In the genomic region with DNA sequence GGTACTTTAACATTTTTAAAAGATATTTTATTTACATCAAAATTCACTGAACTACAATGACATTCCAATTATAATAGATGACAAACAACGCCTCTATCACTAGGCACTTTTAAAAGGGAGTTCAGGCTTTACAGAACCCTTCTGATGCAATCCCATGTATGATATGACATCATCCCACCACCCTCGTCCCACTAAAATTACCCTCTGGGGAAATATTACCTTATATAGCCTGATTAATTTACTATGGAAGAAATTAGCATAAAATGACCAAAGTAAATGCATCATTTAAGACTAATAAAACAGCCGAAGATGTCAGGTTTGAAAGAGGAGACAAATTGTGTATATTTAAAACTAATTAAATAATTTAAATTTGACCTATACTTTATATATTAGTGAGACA, we compare ENCODE assay signal across 6 cellular contexts.
DNase-seq lines count a peak whose midpoint lies in the region; ATAC-seq and TF ChIP-seq lines count a peak whose summit lies in the region.
"Not testable (repeated sequence)": the region's sequence is repeated elsewhere in the genome, so short reads cannot be mapped to it uniquely, and the experiment has no call there.

No MANE protein-coding gene starts in this region.

- H3K4me1 Mint-ChIP-seq in GM23338, result peaks cover 34% of the 10 kb centered on the region
- peaks cover 29% of the 10 kb centered on the region for H3K4me1 Mint-ChIP-seq in activated CD4-positive, alpha-beta T cell treated with anti-CD3 and anti-CD28 coated beads for 36 hours
- peaks cover 38% of the 10 kb centered on the region for H3K4me1 Mint-ChIP-seq in activated naive CD4-positive, alpha-beta T cell treated with anti-CD3 and anti-CD28 coated beads, Interleukin-2, amount 50 U/mL, for 24 hours
- peaks cover 50% of the 10 kb centered on the region for H3K4me1 Mint-ChIP-seq in stimulated activated naive CD8-positive, alpha-beta T cell treated with anti-CD3 and anti-CD28 coated beads, Interleukin-15, Interleukin-2, amounts not matched to agents 100 ng/mL and 50 ng/mL, for 24 hours (ENCODE audit: low read depth)

- not testable (repeated sequence) for H3K9me3 Mint-ChIP-seq in GM23338; activated CD4-positive, alpha-beta T cell treated with anti-CD3 and anti-CD28 coated beads for 36 hours (ENCODE audit: low read depth); activated naive CD4-positive, alpha-beta T cell treated with anti-CD3 and anti-CD28 coated beads, Interleukin-2, amount 50 U/mL, for 24 hours; stimulated activated naive CD8-positive, alpha-beta T cell treated with anti-CD3 and anti-CD28 coated beads, Interleukin-15, Interleukin-2, amounts not matched to agents 100 ng/mL and 50 ng/mL, for 24 hours

- not testable (repeated sequence) for H3F3A ChIP-seq in GM23338 (replicated peaks; ENCODE audit: low read depth)

- peaks cover 24% of the 10 kb centered on the region for H3K4me1 ChIP-seq in GM23338 (ENCODE audit: insufficient read depth)

- H3K36me3 ChIP-seq in GM23338 (ENCODE audit: insufficient read depth), result not testable (repeated sequence)

- H2AFZ ChIP-seq in GM23338, result not testable (repeated sequence)

- TF ChIP-seq POLR2A in erythroblast (IDR thresholded peaks at IDR 0.05; ENCODE audit: low read length), result not testable (repeated sequence)

- not testable (repeated sequence) for H3K27me3 Mint-ChIP-seq in GM23338 (ENCODE audit: insufficient read depth, low read depth, poor library complexity); activated CD4-positive, alpha-beta T cell treated with anti-CD3 and anti-CD28 coated beads for 36 hours; activated naive CD4-positive, alpha-beta T cell treated with anti-CD3 and anti-CD28 coated beads, Interleukin-2, amount 50 U/mL, for 24 hours; stimulated activated naive CD8-positive, alpha-beta T cell treated with anti-CD3 and anti-CD28 coated beads, Interleukin-15, Interleukin-2, amounts not matched to agents 100 ng/mL and 50 ng/mL, for 24 hours

- CTCF ChIA-PET in activated CD4-positive, alpha-beta T cell treated with anti-CD3 and anti-CD28 coated beads for 36 hours (lab: Charles Lee), result not testable (repeated sequence)

- H3K9me2 ChIP-seq in GM23338 (ENCODE audit: insufficient read depth), result not testable (repeated sequence)

- H4K20me1 ChIP-seq in GM23338 (replicated peaks; ENCODE audit: insufficient read depth), result not testable (repeated sequence)

- not testable (repeated sequence) for H3K79me2 ChIP-seq in GM23338 (replicated peaks; ENCODE audit: insufficient read depth)

- TF ChIP-seq CTCF in GM23338 (conservative IDR thresholded peaks at IDR 0.05; ENCODE audit: low read depth in 2 of 2), result not testable (repeated sequence)

- ATAC-seq in GM23338; activated CD4-positive, alpha-beta T cell treated with anti-CD3 and anti-CD28 coated beads for 36 hours: not testable (repeated sequence)

- H3K27me3 ChIP-seq in GM23338 (ENCODE audit: insufficient read depth), result not testable (repeated sequence)

- H3K27ac ChIP-seq in GM23338 (ENCODE audit: low read depth), result not testable (repeated sequence)

- not testable (repeated sequence) for DNase-seq in GM23338 (ENCODE audit: low spot score); activated CD4-positive, alpha-beta T cell treated with anti-CD3 and anti-CD28 coated beads for 36 hours
- DNase-seq in OCI-M1 (lab: John Stamatoyannopoulos, UW) (peak; percentile 48), erythroblast (lab: John Stamatoyannopoulos, UW) (peak; percentile 9 to 60)

- 0 out of 2 replicates have a peak overlapping the region, but pooled peaks have one; percentile 30 for H3K4me2 ChIP-seq in GM23338

- not testable (repeated sequence) for H3K36me3 Mint-ChIP-seq in GM23338 (ENCODE audit: low read depth)
- peaks cover 33% of the 10 kb centered on the region for H3K36me3 Mint-ChIP-seq in activated CD4-positive, alpha-beta T cell treated with anti-CD3 and anti-CD28 coated beads for 36 hours (ENCODE audit: low read depth)
- H3K36me3 Mint-ChIP-seq in activated naive CD4-positive, alpha-beta T cell treated with anti-CD3 and anti-CD28 coated beads, Interleukin-2, amount 50 U/mL, for 24 hours, result peaks cover 16% of the 10 kb centered on the region
- peaks cover 60% of the 10 kb centered on the region for H3K36me3 Mint-ChIP-seq in stimulated activated naive CD8-positive, alpha-beta T cell treated with anti-CD3 and anti-CD28 coated beads, Interleukin-15, Interleukin-2, amounts not matched to agents 100 ng/mL and 50 ng/mL, for 24 hours (ENCODE audit: low read depth)

- POLR2A ChIA-PET in activated CD4-positive, alpha-beta T cell treated with anti-CD3 and anti-CD28 coated beads for 36 hours (lab: Charles Lee), result not testable (repeated sequence)

- not testable (repeated sequence) for H3K4me3 Mint-ChIP-seq in GM23338; activated CD4-positive, alpha-beta T cell treated with anti-CD3 and anti-CD28 coated beads for 36 hours; activated naive CD4-positive, alpha-beta T cell treated with anti-CD3 and anti-CD28 coated beads, Interleukin-2, amount 50 U/mL, for 24 hours; stimulated activated naive CD8-positive, alpha-beta T cell treated with anti-CD3 and anti-CD28 coated beads, Interleukin-15, Interleukin-2, amounts not matched to agents 100 ng/mL and 50 ng/mL, for 24 hours

- intact Hi-C loops in activated CD4-positive, alpha-beta T cell treated with anti-CD3 and anti-CD28 coated beads for 36 hours (cut with DNase I, micrococcal nuclease), result not testable (repeated sequence)

- H3K27ac Mint-ChIP-seq in GM23338, result peak overlapping the region; percentile 95
- H3K27ac Mint-ChIP-seq in activated CD4-positive, alpha-beta T cell treated with anti-CD3 and anti-CD28 coated beads for 36 hours, result peak overlapping the region; percentile 51
- H3K27ac Mint-ChIP-seq in activated naive CD4-positive, alpha-beta T cell treated with anti-CD3 and anti-CD28 coated beads, Interleukin-2, amount 50 U/mL, for 24 hours, result peak overlapping the region; percentile 35
- peak overlapping the region; percentile 68 for H3K27ac Mint-ChIP-seq in stimulated activated naive CD8-positive, alpha-beta T cell treated with anti-CD3 and anti-CD28 coated beads, Interleukin-15, Interleukin-2, amounts not matched to agents 100 ng/mL and 50 ng/mL, for 24 hours

- H3K4me3 ChIP-seq in GM23338, result not testable (repeated sequence)

TF ChIP-seq in GM23338, 12 proteins besides CTCF, POLR2A, EP300 and RAD21:
- 0 out of 2 replicates have a peak, but pooled peaks have one; percentile 31 for TF ChIP-seq CREB1 (CRISPR knock-in tag; IDR thresholded peaks at IDR 0.05; ENCODE audit: low read depth)
TF ChIP-seq in GM23338: peak in this region for 1; not testable (repeated sequence) for 11.

Comparison
In these comparisons a context has a peak if more than half of its experiments do, and no peak if none do; other contexts are left out.
1. H3K27ac Mint-ChIP-seq: peak in every context shown above with its lines; median percentile 95 in GM23338; 68 in stimulated activated naive CD8-positive, alpha-beta T cell treated with anti-CD3 and anti-CD28 coated beads, Interleukin-15, Interleukin-2, amounts not matched to agents 100 ng/mL and 50 ng/mL, for 24 hours; 51 in activated CD4-positive, alpha-beta T cell treated with anti-CD3 and anti-CD28 coated beads for 36 hours; 35 in activated naive CD4-positive, alpha-beta T cell treated with anti-CD3 and anti-CD28 coated beads, Interleukin-2, amount 50 U/mL, for 24 hours.